1 cellular context compared by ENCODE assay signal in genomic region chr1:50271968-50272578, GRCh38.
TF ChIP-seq lines count a peak whose summit lies in the region.

No MANE protein-coding gene starts in this region.

TF ChIP-seq in GM23338, 12 proteins besides CTCF, POLR2A, EP300 and RAD21 (continued from another document):
- TF ChIP-seq REST (IDR thresholded peaks at IDR 0.05; ENCODE audit: unreplicated experiment) (no peak), ZNF114 (CRISPR knock-in tag; IDR thresholded peaks at IDR 0.05) (no peak), STAT1 (IDR thresholded peaks at IDR 0.05; ENCODE audit: unreplicated experiment) (no peak), ZNF462 (CRISPR knock-in tag; IDR thresholded peaks at IDR 0.05) (no peak)
TF ChIP-seq in GM23338: peak in this region for 0.
